In the genomic region with DNA sequence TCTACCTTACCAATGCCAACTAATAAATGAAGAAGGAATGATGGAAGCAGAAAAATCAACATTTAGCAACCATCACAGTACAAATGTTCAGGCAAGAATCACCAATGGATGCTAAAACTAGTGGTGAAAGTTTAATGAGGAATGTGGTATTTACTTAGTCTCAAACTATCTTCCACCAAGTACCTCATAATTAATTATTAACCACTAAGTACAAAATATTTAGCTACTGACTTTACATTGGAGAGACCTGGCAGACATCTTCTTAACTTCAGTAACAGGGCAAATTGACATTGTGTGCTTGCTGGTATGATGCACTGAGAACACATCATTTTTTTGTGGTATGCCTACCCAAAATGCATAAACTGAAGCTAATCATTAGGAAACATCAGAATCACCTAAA, we compare ENCODE assay signal across 23 cellular contexts.
"Had no signal": no experiment of that assay in that cellular context is flagged by ENCODE, and none has a peak within 500 bp of the region (broad histone marks: within the 10 kb centered on the region; RNA-seq: fewer than 3 reads in every experiment).

No MANE protein-coding gene starts in this region.

- H3K36me3 Mint-ChIP-seq: activated naive CD4-positive, alpha-beta T cell treated with anti-CD3 and anti-CD28 coated beads, Interleukin-2, amount 10 ng/mL, durations not matched to agents 7 days and 5 days; stimulated activated naive B cell treated with anti-CD40 and anti-IgM and Interleukin-4, amounts not matched to agents 10 μg/mL and 1 μg/mL and 100 μg/mL, for 72 hours had no signal

- FAIRE-seq: endometrium, islet of Langerhans had no signal

- H3K27me3 ChIP-seq: sigmoid colon, upper lobe of left lung had no signal

- H3K4me3 Mint-ChIP-seq: activated B cell treated with CpG ODN at 0.5 μM for 24 hours; activated CD4-positive, alpha-beta T cell treated with anti-CD3 and anti-CD28 coated beads for 36 hours; activated naive CD4-positive, alpha-beta T cell treated with anti-CD3 and anti-CD28 coated beads, Interleukin-2, amount 10 ng/mL, durations not matched to agents 7 days and 5 days; activated T-cell treated with anti-CD3 and anti-CD28 coated beads, Interleukin-2, amount 50 U/mL, for 72 hours; stimulated activated naive B cell treated with anti-CD40 and anti-IgM and Interleukin-4, amounts not matched to agents 10 μg/mL and 1 μg/mL and 100 μg/mL, for 72 hours had no signal

- H3K27ac ChIP-seq: coronary artery, heart left ventricle, sigmoid colon, upper lobe of left lung had no signal

- H3K4me2 ChIP-seq: smooth muscle cell had no signal

- H3K27ac Mint-ChIP-seq: activated B cell treated with CpG ODN at 0.5 μM for 24 hours; activated CD4-positive, alpha-beta T cell treated with anti-CD3 and anti-CD28 coated beads for 36 hours; activated naive CD4-positive, alpha-beta T cell treated with anti-CD3 and anti-CD28 coated beads, Interleukin-2, amount 10 ng/mL, durations not matched to agents 7 days and 5 days; stimulated activated naive B cell treated with anti-CD40 and anti-IgM and Interleukin-4, amounts not matched to agents 10 μg/mL and 1 μg/mL and 100 μg/mL, for 72 hours had no signal

- H3K36me3 ChIP-seq: heart left ventricle, sigmoid colon, upper lobe of left lung had no signal

- H3K9me3 ChIP-seq: heart left ventricle, sigmoid colon, upper lobe of left lung had no signal

- H3K27me3 Mint-ChIP-seq: activated CD4-positive, alpha-beta T cell treated with anti-CD3 and anti-CD28 coated beads for 36 hours; activated naive CD4-positive, alpha-beta T cell treated with anti-CD3 and anti-CD28 coated beads, Interleukin-2, amount 10 ng/mL, durations not matched to agents 7 days and 5 days had no signal

- H3K4me1 ChIP-seq: heart left ventricle, sigmoid colon, upper lobe of left lung had no signal

- DNase-seq: activated B cell treated with CpG ODN at 0.5 μM for 24 hours; activated CD4-positive, alpha-beta T cell treated with anti-CD3 and anti-CD28 coated beads for 36 hours; activated CD4-positive, alpha-beta T cell treated with anti-CD3 and anti-CD28 coated beads, Interleukin-2, amount 50 U/mL, for 48 hours; activated effector memory CD4-positive, alpha-beta T cell treated with Interleukin-2 at 50 U/mL for 16 hours; activated naive CD4-positive, alpha-beta T cell treated with anti-CD3 and anti-CD28 coated beads, Interleukin-2, amount 10 ng/mL, durations not matched to agents 7 days and 5 days; activated T-cell treated with anti-CD3 and anti-CD28 coated beads, Interleukin-2, amount 50 U/mL, for 72 hours; amygdala; cerebellar nuclear complex; heart left ventricle; left cardiac atrium; mesenchymal stem cell; nucleus accumbens; posterior cingulate gyrus; sigmoid colon; stimulated activated CD4-positive, alpha-beta T cell treated with anti-CD3 and anti-CD28 coated beads, Interleukin-2, amount 100 ng/mL, for 48 hours; stimulated activated CD8-positive, alpha-beta memory T cell treated with anti-CD3 and anti-CD28 coated beads, Interleukin-4, amount 100 ng/mL, for 48 hours; stimulated activated naive B cell treated with anti-CD40 and anti-IgM and Interleukin-4, amounts not matched to agents 10 μg/mL and 1 μg/mL and 100 μg/mL, for 72 hours; T1000; upper lobe of left lung had no signal

- H3K4me3 ChIP-seq: coronary artery, heart left ventricle, sigmoid colon, smooth muscle cell, upper lobe of left lung had no signal

- H3K9me3 Mint-ChIP-seq: activated B cell treated with CpG ODN at 0.5 μM for 24 hours; activated naive CD4-positive, alpha-beta T cell treated with anti-CD3 and anti-CD28 coated beads, Interleukin-2, amount 10 ng/mL, durations not matched to agents 7 days and 5 days; activated T-cell treated with anti-CD3 and anti-CD28 coated beads, Interleukin-2, amount 50 U/mL, for 72 hours; stimulated activated naive B cell treated with anti-CD40 and anti-IgM and Interleukin-4, amounts not matched to agents 10 μg/mL and 1 μg/mL and 100 μg/mL, for 72 hours had no signal

- ATAC-seq: activated CD4-positive, alpha-beta T cell treated with anti-CD3 and anti-CD28 coated beads for 36 hours; heart left ventricle; left cardiac atrium had no signal
